Comparison of ENCODE assay signal across 11 cellular contexts in the genomic region with DNA sequence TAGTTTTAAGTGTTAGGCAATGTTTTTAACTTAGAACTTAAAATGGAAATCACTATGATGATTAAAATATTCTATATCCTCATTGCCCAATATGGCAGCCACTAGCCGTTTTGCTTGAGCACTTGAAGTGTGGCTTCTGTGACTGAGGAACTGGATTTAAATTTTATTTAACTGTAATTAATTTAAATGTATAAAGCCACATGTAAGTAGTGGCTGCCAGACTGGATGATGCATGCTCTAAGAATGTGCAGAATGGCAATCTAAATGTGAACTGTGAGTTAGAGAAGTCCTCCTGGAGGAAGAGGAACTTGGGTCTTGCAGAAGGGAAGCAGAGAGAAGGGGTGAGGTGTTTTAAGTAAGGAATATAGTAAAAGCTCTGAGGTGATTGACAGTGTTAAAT.
DNase-seq lines count a peak whose midpoint lies in the region; ATAC-seq and TF ChIP-seq lines count a peak whose summit lies in the region.
"Had no signal": no experiment of that assay in that cellular context is flagged by ENCODE, and none has a peak within 500 bp of the region (broad histone marks: within the 10 kb centered on the region; RNA-seq: fewer than 3 reads in every experiment).

No MANE protein-coding gene starts in this region.

- DNase-seq in ELR (ENCODE audit: low read depth), result peak; percentile 78
- DNase-seq in NCI-H226, result peak; percentile 74
- DNase-seq in choroid plexus epithelial cell (ENCODE audit: low read depth), result peak; percentile 89
- DNase-seq in NCI-H1092 treated with DMSO at 0.1 percent for 48 hours (lab: John Stamatoyannopoulos, UW), result no peak
- no peak for DNase-seq in effector memory CD4-positive, alpha-beta T cell
- DNase-seq in activated CD4-positive, alpha-beta memory T cell treated with anti-CD3 and anti-CD28 coated beads for 36 hours, result no peak
- DNase-seq: NCI-H1694, NCI-H82 had no signal

- no peak for TF ChIP-seq CTCF in choroid plexus epithelial cell (conservative IDR thresholded peaks at IDR 0.05; ENCODE audit: low read depth, low read length)

- CTCF ChIA-PET in activated CD4-positive, alpha-beta memory T cell treated with anti-CD3 and anti-CD28 coated beads for 36 hours (lab: Charles Lee), result no interaction called here

- no peaks in the 10 kb centered on the region for H3K27me3 ChIP-seq in effector memory CD4-positive, alpha-beta T cell (replicated peaks; ENCODE audit: control insufficient read depth, insufficient read depth, low read length, poor library complexity, severe bottlenecking)

- WGBS in mesodermal cell (ENCODE audit: insufficient coverage in 2 of 2), 2 experiments, result no CpG with 5 or more reads among the region's 1 CpG

- H3K27ac ChIP-seq in mesodermal cell (ENCODE audit: low read depth, low read length, severe bottlenecking), result peak overlapping the region; percentile 13
- H3K27ac ChIP-seq in effector memory CD4-positive, alpha-beta T cell (ENCODE audit: insufficient read depth, low read length, poor library complexity, severe bottlenecking), result no peak overlapping the region

- peaks cover 16% of the 10 kb centered on the region for H3K4me1 ChIP-seq in mesodermal cell (ENCODE audit: control insufficient read depth, insufficient read depth, low read length, poor library complexity, severe bottlenecking)
- H3K4me1 ChIP-seq in effector memory CD4-positive, alpha-beta T cell (ENCODE audit: control insufficient read depth, insufficient read depth, low read length, poor library complexity, severe bottlenecking), result no peaks in the 10 kb centered on the region

- no peak overlapping the region for H3K27ac Mint-ChIP-seq in activated CD4-positive, alpha-beta memory T cell treated with anti-CD3 and anti-CD28 coated beads for 36 hours

- H3K4me3 Mint-ChIP-seq in activated CD4-positive, alpha-beta memory T cell treated with anti-CD3 and anti-CD28 coated beads for 36 hours, result no peak overlapping the region

- H3K36me3 ChIP-seq in mesodermal cell (ENCODE audit: control insufficient read depth, insufficient read depth, low read length), result no peaks in the 10 kb centered on the region
- no peaks in the 10 kb centered on the region for H3K36me3 ChIP-seq in effector memory CD4-positive, alpha-beta T cell (ENCODE audit: control insufficient read depth, insufficient read depth, low read length)

- H3K4me1 Mint-ChIP-seq in activated CD4-positive, alpha-beta memory T cell treated with anti-CD3 and anti-CD28 coated beads for 36 hours (ENCODE audit: low read depth), result no peaks in the 10 kb centered on the region

- ATAC-seq in HG03159 (IDR thresholded peaks at IDR 0.05; ENCODE audit: unreplicated experiment), result no peak
- ATAC-seq: sciatic nerve had no signal

- H3K27me3 Mint-ChIP-seq in activated CD4-positive, alpha-beta memory T cell treated with anti-CD3 and anti-CD28 coated beads for 36 hours, result no peaks in the 10 kb centered on the region

- H3K9me3 Mint-ChIP-seq in activated CD4-positive, alpha-beta memory T cell treated with anti-CD3 and anti-CD28 coated beads for 36 hours, result peaks cover 5% of the 10 kb centered on the region

- POLR2A ChIA-PET in activated CD4-positive, alpha-beta memory T cell treated with anti-CD3 and anti-CD28 coated beads for 36 hours (lab: Charles Lee), result interaction anchor here (0.6 kb wide), 1 partner anchor 80 kb away, joined by 3 read pairs; no protein-coding TSS in a partner anchor

- intact Hi-C loops in activated CD4-positive, alpha-beta memory T cell treated with anti-CD3 and anti-CD28 coated beads for 36 hours (cut with micrococcal nuclease), result no loop called here

- H3K36me3 Mint-ChIP-seq in activated CD4-positive, alpha-beta memory T cell treated with anti-CD3 and anti-CD28 coated beads for 36 hours, result no peaks in the 10 kb centered on the region

- H3K9me3 ChIP-seq in mesodermal cell (ENCODE audit: control insufficient read depth, low read length), result peaks cover 5% of the 10 kb centered on the region
- no peaks in the 10 kb centered on the region for H3K9me3 ChIP-seq in effector memory CD4-positive, alpha-beta T cell (ENCODE audit: control insufficient read depth, low read length)

- H3K4me3 ChIP-seq in choroid plexus epithelial cell (ENCODE audit: low read depth, low read length), result no peak overlapping the region
- H3K4me3 ChIP-seq in mesodermal cell (ENCODE audit: extremely low read depth, insufficient read depth, low read length, poor library complexity, severe bottlenecking), result no peak overlapping the region
- H3K4me3 ChIP-seq in effector memory CD4-positive, alpha-beta T cell (ENCODE audit: insufficient read depth, low read depth, low read length, poor library complexity, severe bottlenecking), result no peak overlapping the region

Comparison
In these comparisons a context has a peak if more than half of its experiments do, and no peak if none do; other contexts are left out.
1. DNase-seq: peak in ELR (single experiment), NCI-H226 (single experiment) and choroid plexus epithelial cell (single experiment); none in NCI-H1092 treated with DMSO at 0.1 percent for 48 hours (single experiment), effector memory CD4-positive, alpha-beta T cell (0 of 3) and activated CD4-positive, alpha-beta memory T cell treated with anti-CD3 and anti-CD28 coated beads for 36 hours (single experiment).